Comparison of ENCODE assay signal across 18 cellular contexts in the genomic region with DNA sequence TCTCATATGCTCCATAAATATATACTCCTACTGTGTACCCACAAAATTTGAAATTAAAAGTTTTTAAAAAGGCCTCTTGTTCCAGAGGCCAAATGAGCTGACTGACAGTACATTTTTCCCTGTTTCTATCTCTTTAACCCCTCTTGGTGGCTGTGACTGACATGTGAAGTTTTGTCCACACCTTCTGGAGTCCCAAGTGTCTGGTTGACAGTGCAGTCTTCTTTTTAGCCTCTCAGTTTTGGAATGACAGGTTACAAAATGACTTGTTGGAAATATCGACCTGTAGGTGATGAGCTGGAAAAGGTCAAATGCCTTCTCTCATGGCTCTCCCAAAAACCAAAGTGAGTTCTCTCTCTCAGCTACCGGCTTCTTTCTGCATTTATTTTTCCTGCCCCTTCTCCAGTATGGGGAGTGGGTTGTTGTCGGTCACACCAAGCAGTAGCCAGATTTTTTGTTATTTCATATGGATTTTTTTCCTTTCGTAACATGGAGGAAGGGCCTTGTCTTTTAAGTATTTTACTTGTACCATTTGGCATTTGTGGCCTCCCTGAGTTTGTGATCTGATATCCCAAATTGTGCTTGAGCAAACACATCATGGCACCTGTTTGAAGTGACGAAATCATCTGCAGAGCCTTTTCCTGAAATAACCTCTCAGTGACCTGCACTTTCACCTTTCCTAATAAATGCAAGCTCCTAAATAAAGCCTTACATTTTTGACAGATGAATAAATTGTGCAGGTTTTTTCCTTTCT.
"Had no signal": no experiment of that assay in that cellular context is flagged by ENCODE, and none has a peak within 500 bp of the region (broad histone marks: within the 10 kb centered on the region; RNA-seq: fewer than 3 reads in every experiment).

No MANE protein-coding gene starts in this region.

- H3K36me3 ChIP-seq: ascending aorta, breast epithelium, stomach, upper lobe of left lung had no signal

- H3K9me3 Mint-ChIP-seq: dendritic cell treated with granulocyte-macrophage colony-stimulating factor and Interleukin-4, amounts not matched to agents 40 ng/mL and 50 ng/mL, for 4 days; memory B cell; natural killer cell had no signal

- H3K36me3 Mint-ChIP-seq: memory B cell, natural killer cell had no signal

- H3K27me3 ChIP-seq: ascending aorta, breast epithelium, foreskin keratinocyte, stomach, testis, upper lobe of left lung had no signal

- H3K27ac ChIP-seq: breast epithelium, foreskin keratinocyte, stomach, testis, upper lobe of left lung had no signal

- H3K4me3 ChIP-seq: ascending aorta, breast epithelium, mucosa of descending colon, stomach, testis, upper lobe of left lung had no signal

- H3K27me3 Mint-ChIP-seq: progenitor cell of endocrine pancreas had no signal

- H3K4me1 ChIP-seq: breast epithelium, foreskin keratinocyte, stomach, testis, upper lobe of left lung had no signal

- H3K4me1 Mint-ChIP-seq: natural killer cell had no signal

- DNase-seq: activated naive CD4-positive, alpha-beta T cell treated with Interleukin-2 at 50 U/mL for 16 hours; activated T-cell treated with anti-CD3 and anti-CD28 coated beads for 4 hours; effector memory CD4-positive, alpha-beta T cell; foreskin keratinocyte; head of caudate nucleus; mucosa of descending colon; natural killer cell; occipital lobe; right cardiac atrium; stomach; T-helper 9 cell; testis; upper lobe of left lung had no signal

- H3K9me3 ChIP-seq: ascending aorta, breast epithelium, mucosa of descending colon, stomach, testis, upper lobe of left lung had no signal

- H3K27ac Mint-ChIP-seq: dendritic cell treated with granulocyte-macrophage colony-stimulating factor and Interleukin-4, amounts not matched to agents 40 ng/mL and 50 ng/mL, for 4 days; memory B cell; natural killer cell; progenitor cell of endocrine pancreas had no signal

- H3K4me3 Mint-ChIP-seq: dendritic cell treated with granulocyte-macrophage colony-stimulating factor and Interleukin-4, amounts not matched to agents 40 ng/mL and 50 ng/mL, for 4 days; memory B cell; natural killer cell had no signal

- ATAC-seq: foreskin keratinocyte, mucosa of descending colon, natural killer cell, right cardiac atrium had no signal
